23 cellular contexts compared by ENCODE assay signal in the genomic region with DNA sequence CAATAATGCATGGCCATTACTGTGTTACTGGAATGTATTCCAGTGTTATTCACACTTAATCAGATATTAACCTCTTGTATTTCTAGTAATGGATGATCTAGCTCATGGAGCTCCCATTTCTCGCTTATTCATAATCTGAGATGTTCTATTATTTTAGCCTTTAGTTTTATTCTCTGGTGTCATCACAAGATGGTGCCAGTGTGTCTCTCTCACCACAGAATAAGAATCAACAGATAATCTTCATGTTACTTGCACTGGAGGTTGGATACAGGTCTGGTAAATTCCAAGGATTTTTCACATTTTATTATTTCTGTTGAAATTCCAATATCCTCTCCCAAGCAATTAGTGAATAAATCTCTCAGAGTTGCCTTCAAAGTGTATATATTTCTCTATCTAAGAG.
DNase-seq lines count a peak whose midpoint lies in the region; ATAC-seq and TF ChIP-seq lines count a peak whose summit lies in the region.
"Had no signal": no experiment of that assay in that cellular context is flagged by ENCODE, and none has a peak within 500 bp of the region (broad histone marks: within the 10 kb centered on the region; RNA-seq: fewer than 3 reads in every experiment).

No MANE protein-coding gene starts in this region.

- in situ Hi-C loops in SK-MEL-5 (cut with HindIII; ENCODE audit: low pct_unique_long_range_greater_than_20kb, low sequenced_read_pairs) = no loop called here

- no peaks in the 10 kb centered on the region for H3K27me3 ChIP-seq in hepatocyte
- H3K27me3 ChIP-seq: BLaER1, neutrophil, SJSA1, tibial nerve had no signal

- WGBS in hepatocyte (ENCODE audit: low lambda C conversion rate, missing lambda C conversion rate) = 93% methylated on average over 1 of the region's 1 CpG

- H4K20me1 ChIP-seq in hepatocyte (ENCODE audit: insufficient read depth, poor library complexity, severe bottlenecking) = no peaks in the 10 kb centered on the region
- H4K20me1 ChIP-seq: BLaER1 had no signal

- H3K27ac ChIP-seq in hepatocyte = no peak overlapping the region
- H3K27ac ChIP-seq: BLaER1, neutrophil, SJSA1, tibial nerve had no signal

- no peaks in the 10 kb centered on the region for H3K9me2 ChIP-seq in hepatocyte (replicated peaks; ENCODE audit: insufficient read depth)

- no peak overlapping the region for H3K4me3 ChIP-seq in hepatocyte
- H3K4me3 ChIP-seq: BLaER1, lung, SJSA1, tibial nerve had no signal

- no peaks in the 10 kb centered on the region for H3K4me1 ChIP-seq in hepatocyte (ENCODE audit: insufficient read depth)
- H3K4me1 ChIP-seq: BLaER1, SJSA1, tibial nerve had no signal

- H3K9me3 Mint-ChIP-seq in natural killer cell (no peaks in the 10 kb centered on the region), immature natural killer cell (no peaks in the 10 kb centered on the region)
- H3K9me3 Mint-ChIP-seq in natural killer cell treated with Interleukin-12 subunit alpha and Interleukin-12 subunit beta and Interleukin-15 and Interleukin-18, amount 100 ng/mL, for 72 hours = no peaks in the 10 kb centered on the region
- no peaks in the 10 kb centered on the region for H3K9me3 Mint-ChIP-seq in activated naive CD8-positive, alpha-beta T cell treated with anti-CD3 and anti-CD28 coated beads, Interleukin-2, amount 50 U/mL, for 24 hours
- H3K9me3 Mint-ChIP-seq: stimulated activated naive CD8-positive, alpha-beta T cell treated with anti-CD3 and anti-CD28 coated beads, Interleukin-15, amount 100 ng/mL, for 72 hours had no signal

- H3K4me3 Mint-ChIP-seq in natural killer cell (no peak overlapping the region), immature natural killer cell (no peak overlapping the region)
- no peak overlapping the region for H3K4me3 Mint-ChIP-seq in natural killer cell treated with Interleukin-12 subunit alpha and Interleukin-12 subunit beta and Interleukin-15 and Interleukin-18, amount 100 ng/mL, for 72 hours
- no peak overlapping the region for H3K4me3 Mint-ChIP-seq in activated naive CD8-positive, alpha-beta T cell treated with anti-CD3 and anti-CD28 coated beads, Interleukin-2, amount 50 U/mL, for 24 hours
- H3K4me3 Mint-ChIP-seq: brain; endodermal cell; stimulated activated naive CD8-positive, alpha-beta T cell treated with anti-CD3 and anti-CD28 coated beads, Interleukin-15, amount 100 ng/mL, for 72 hours; T-helper 17 cell had no signal

- H3K4me2 ChIP-seq in hepatocyte = no peak overlapping the region
- H3K4me2 ChIP-seq: BLaER1 had no signal

- no peak overlapping the region for H3K27ac Mint-ChIP-seq in natural killer cell
- H3K27ac Mint-ChIP-seq in natural killer cell treated with Interleukin-12 subunit alpha and Interleukin-12 subunit beta and Interleukin-15 and Interleukin-18, amount 100 ng/mL, for 72 hours = no peak overlapping the region
- no peak overlapping the region for H3K27ac Mint-ChIP-seq in immature natural killer cell
- H3K27ac Mint-ChIP-seq in activated naive CD8-positive, alpha-beta T cell treated with anti-CD3 and anti-CD28 coated beads, Interleukin-2, amount 50 U/mL, for 24 hours = no peak overlapping the region
- H3K27ac Mint-ChIP-seq: endodermal cell; stimulated activated naive CD8-positive, alpha-beta T cell treated with anti-CD3 and anti-CD28 coated beads, Interleukin-15, amount 100 ng/mL, for 72 hours; T-helper 17 cell had no signal

- DNase-seq in natural killer cell (no peak), SK-MEL-5 (ENCODE audit: low read depth, low spot score) (peak; percentile 43), immature natural killer cell (peak; percentile 2 to 9 (median 2)), GOT3 (lab: John Stamatoyannopoulos, UW) (no peak), hepatocyte (ENCODE audit: low spot score) (no peak)
- DNase-seq in natural killer cell treated with Interleukin-12 subunit alpha and Interleukin-12 subunit beta and Interleukin-15 and Interleukin-18, amount 100 ng/mL, for 72 hours (ENCODE audit: low spot score) = no peak
- no peak for DNase-seq in activated naive CD8-positive, alpha-beta T cell treated with anti-CD3 and anti-CD28 coated beads, Interleukin-2, amount 50 U/mL, for 24 hours
- DNase-seq: activated CD4-positive, alpha-beta T cell treated with anti-CD3 and anti-CD28 coated beads, Interleukin-2, amount 50 U/mL, for 1 hour; activated gamma-delta T cell; Calu3; endodermal cell; NCI-H187; NCI-H748 treated with DMSO at 0.1 percent for 48 hours; right cardiac atrium; stimulated activated naive CD8-positive, alpha-beta T cell treated with anti-CD3 and anti-CD28 coated beads, Interleukin-15, amount 100 ng/mL, for 72 hours; T-helper 17 cell had no signal

- no peak overlapping the region for H2AFZ ChIP-seq in hepatocyte

- intact Hi-C loops in natural killer cell (cut with micrococcal nuclease) = loop anchor here (10.0 kb wide), 1 partner anchor 181 kb away; no protein-coding TSS in a partner anchor

- ATAC-seq in natural killer cell (no peak), GM21619 (IDR thresholded peaks at IDR 0.05; ENCODE audit: unreplicated experiment) (no peak)
- ATAC-seq in natural killer cell treated with Interleukin-12 subunit alpha and Interleukin-12 subunit beta and Interleukin-15 and Interleukin-18, amount 100 ng/mL, for 72 hours = no peak
- ATAC-seq in activated naive CD8-positive, alpha-beta T cell treated with anti-CD3 and anti-CD28 coated beads, Interleukin-2, amount 50 U/mL, for 24 hours = no peak
- ATAC-seq: right cardiac atrium; stimulated activated naive CD8-positive, alpha-beta T cell treated with anti-CD3 and anti-CD28 coated beads, Interleukin-15, amount 100 ng/mL, for 72 hours; T-helper 17 cell had no signal

- H3K36me3 Mint-ChIP-seq in natural killer cell (no peaks in the 10 kb centered on the region), immature natural killer cell (no peaks in the 10 kb centered on the region)
- no peaks in the 10 kb centered on the region for H3K36me3 Mint-ChIP-seq in natural killer cell treated with Interleukin-12 subunit alpha and Interleukin-12 subunit beta and Interleukin-15 and Interleukin-18, amount 100 ng/mL, for 72 hours
- H3K36me3 Mint-ChIP-seq in activated naive CD8-positive, alpha-beta T cell treated with anti-CD3 and anti-CD28 coated beads, Interleukin-2, amount 50 U/mL, for 24 hours (ENCODE audit: low read depth) = no peaks in the 10 kb centered on the region
- H3K36me3 Mint-ChIP-seq: brain had no signal

- H3K79me2 ChIP-seq in hepatocyte = no peaks in the 10 kb centered on the region

- no peaks in the 10 kb centered on the region for H3K36me3 ChIP-seq in hepatocyte (replicated peaks; ENCODE audit: insufficient read depth, low read depth)
- H3K36me3 ChIP-seq: BLaER1, neutrophil, SJSA1, tibial nerve had no signal

- peaks cover 0 to 10% of the 10 kb centered on the region in 2 donors for H3K4me1 Mint-ChIP-seq in natural killer cell
- peaks cover 0 to 3% of the 10 kb centered on the region in 2 donors for H3K4me1 Mint-ChIP-seq in natural killer cell treated with Interleukin-12 subunit alpha and Interleukin-12 subunit beta and Interleukin-15 and Interleukin-18, amount 100 ng/mL, for 72 hours (ENCODE audit: low read depth in 2 of 2)
- H3K4me1 Mint-ChIP-seq in immature natural killer cell = peaks cover 0 to 2% of the 10 kb centered on the region in 2 donors
- peaks cover 4% of the 10 kb centered on the region for H3K4me1 Mint-ChIP-seq in activated naive CD8-positive, alpha-beta T cell treated with anti-CD3 and anti-CD28 coated beads, Interleukin-2, amount 50 U/mL, for 24 hours
- H3K4me1 Mint-ChIP-seq: endodermal cell; stimulated activated naive CD8-positive, alpha-beta T cell treated with anti-CD3 and anti-CD28 coated beads, Interleukin-15, amount 100 ng/mL, for 72 hours had no signal

- TF ChIP-seq CTCF in natural killer cell (IDR thresholded peaks at IDR 0.05) = peak; percentile 18
- TF ChIP-seq CTCF in hepatocyte (IDR thresholded peaks at IDR 0.05; ENCODE audit: poor library complexity) = no peak

- H3K9me3 ChIP-seq in hepatocyte (ENCODE audit: low read depth) = no peaks in the 10 kb centered on the region
- H3K9me3 ChIP-seq: BLaER1, neutrophil, SJSA1, tibial nerve had no signal

- H3K27me3 Mint-ChIP-seq in natural killer cell (ENCODE audit: low read depth in 2 of 2) = no peaks in the 10 kb centered on the region
- no peaks in the 10 kb centered on the region for H3K27me3 Mint-ChIP-seq in natural killer cell treated with Interleukin-12 subunit alpha and Interleukin-12 subunit beta and Interleukin-15 and Interleukin-18, amount 100 ng/mL, for 72 hours
- no peaks in the 10 kb centered on the region for H3K27me3 Mint-ChIP-seq in immature natural killer cell (ENCODE audit: low read depth in 3 of 3)
- no peaks in the 10 kb centered on the region for H3K27me3 Mint-ChIP-seq in activated naive CD8-positive, alpha-beta T cell treated with anti-CD3 and anti-CD28 coated beads, Interleukin-2, amount 50 U/mL, for 24 hours
- H3K27me3 Mint-ChIP-seq: stimulated activated naive CD8-positive, alpha-beta T cell treated with anti-CD3 and anti-CD28 coated beads, Interleukin-15, amount 100 ng/mL, for 72 hours; T-helper 17 cell had no signal

Comparison
In these comparisons a context has a peak if more than half of its experiments do, and no peak if none do; other contexts are left out.
1. DNase-seq: peak in SK-MEL-5 (single experiment) and immature natural killer cell (3 of 3); none in natural killer cell (single experiment), natural killer cell treated with Interleukin-12 subunit alpha and Interleukin-12 subunit beta and Interleukin-15 and Interleukin-18, amount 100 ng/mL, for 72 hours (single experiment), GOT3 (single experiment), hepatocyte (single experiment) and activated naive CD8-positive, alpha-beta T cell treated with anti-CD3 and anti-CD28 coated beads, Interleukin-2, amount 50 U/mL, for 24 hours (single experiment).